Comparison of ENCODE assay signal across 10 cellular contexts in genomic region chr13:49113526-49114286, GRCh38.
DNase-seq lines count a peak whose midpoint lies in the region; ATAC-seq and TF ChIP-seq lines count a peak whose summit lies in the region.
"Had no signal": no experiment of that assay in that cellular context is flagged by ENCODE, and none has a peak within 500 bp of the region (broad histone marks: within the 10 kb centered on the region; RNA-seq: fewer than 3 reads in every experiment).

No MANE protein-coding gene starts in this region.

- no peak overlapping the region for H3K4me3 ChIP-seq in WERI-Rb-1 (ENCODE audit: low read depth, low read length)
- H3K4me3 ChIP-seq: BLaER1 had no signal

- no peak overlapping the region for H3K27ac ChIP-seq in WERI-Rb-1
- H3K27ac ChIP-seq: BLaER1 had no signal

- H3K4me3 Mint-ChIP-seq in activated CD4-positive, alpha-beta T cell treated with anti-CD3 and anti-CD28 coated beads, Interleukin-2, amount 10 ng/mL, durations not matched to agents 24 days and 14 days = peak overlapping the region; percentile 45
- H3K4me3 Mint-ChIP-seq in T-helper 17 cell = peak overlapping the region; percentile 39
- H3K4me3 Mint-ChIP-seq in stimulated activated effector memory CD8-positive, alpha-beta T cell treated with anti-CD3 and anti-CD28 coated beads, Interleukin-12 subunit alpha, Interleukin-12 subunit beta, amount 100 ng/mL, for 72 hours = peak overlapping the region; percentile 28

- ATAC-seq in T-helper 17 cell (no peak), HG03432 (IDR thresholded peaks at IDR 0.05; ENCODE audit: unreplicated experiment) (no peak)
- ATAC-seq in stimulated activated effector memory CD8-positive, alpha-beta T cell treated with anti-CD3 and anti-CD28 coated beads, Interleukin-12 subunit alpha, Interleukin-12 subunit beta, amount 100 ng/mL, for 72 hours = no peak

- no peak for TF ChIP-seq CTCF in WERI-Rb-1 (IDR thresholded peaks at IDR 0.05; ENCODE audit: low read depth, low read length)

- intact Hi-C loops in activated CD4-positive, alpha-beta T cell treated with anti-CD3 and anti-CD28 coated beads, Interleukin-2, amount 10 ng/mL, durations not matched to agents 24 days and 14 days (cut with micrococcal nuclease) = loop anchor here (5.0 kb wide), 3 partner anchors 231 to 384 kb away; partner anchors contain the start of gene PHF11

- H3K27me3 Mint-ChIP-seq in activated CD4-positive, alpha-beta T cell treated with anti-CD3 and anti-CD28 coated beads, Interleukin-2, amount 10 ng/mL, durations not matched to agents 24 days and 14 days = no peaks in the 10 kb centered on the region
- no peaks in the 10 kb centered on the region for H3K27me3 Mint-ChIP-seq in T-helper 17 cell

- no peaks in the 10 kb centered on the region for H3K27me3 ChIP-seq in WERI-Rb-1 (ENCODE audit: insufficient read depth, low read depth, severe bottlenecking)
- H3K27me3 ChIP-seq: BLaER1 had no signal

- H3K27ac Mint-ChIP-seq in activated CD4-positive, alpha-beta T cell treated with anti-CD3 and anti-CD28 coated beads, Interleukin-2, amount 10 ng/mL, durations not matched to agents 24 days and 14 days = peak overlapping the region; percentile 34
- peak overlapping the region; percentile 77 for H3K27ac Mint-ChIP-seq in T-helper 17 cell
- H3K27ac Mint-ChIP-seq in stimulated activated effector memory CD8-positive, alpha-beta T cell treated with anti-CD3 and anti-CD28 coated beads, Interleukin-12 subunit alpha, Interleukin-12 subunit beta, amount 100 ng/mL, for 72 hours = peak overlapping the region; percentile 60

- DNase-seq in activated CD4-positive, alpha-beta T cell treated with anti-CD3 and anti-CD28 coated beads, Interleukin-2, amount 10 ng/mL, durations not matched to agents 24 days and 14 days = no peak
- DNase-seq in activated CD4-positive, alpha-beta T cell treated with anti-CD3 and anti-CD28 coated beads, Interleukin-2, amount 50 U/mL, for 48 hours = no peak
- DNase-seq in T-helper 17 cell (no peak), fibroblast of the conjunctiva (ENCODE audit: low read depth) (peak; percentile 27), HuH-7 (ENCODE audit: low spot score) (no peak), WERI-Rb-1 (no peak)
- DNase-seq in stimulated activated effector memory CD8-positive, alpha-beta T cell treated with anti-CD3 and anti-CD28 coated beads, Interleukin-12 subunit alpha, Interleukin-12 subunit beta, amount 100 ng/mL, for 72 hours (ENCODE audit: low spot score in 2 of 2) = no peak
- DNase-seq: activated CD8-positive, alpha-beta memory T cell treated with anti-CD3 and anti-CD28 coated beads, Interleukin-2, amount 50 U/mL, for 4 hours had no signal

- peaks cover 3% of the 10 kb centered on the region for H3K9me3 Mint-ChIP-seq in activated CD4-positive, alpha-beta T cell treated with anti-CD3 and anti-CD28 coated beads, Interleukin-2, amount 10 ng/mL, durations not matched to agents 24 days and 14 days
- H3K9me3 Mint-ChIP-seq in stimulated activated effector memory CD8-positive, alpha-beta T cell treated with anti-CD3 and anti-CD28 coated beads, Interleukin-12 subunit alpha, Interleukin-12 subunit beta, amount 100 ng/mL, for 72 hours = no peaks in the 10 kb centered on the region

- H3K4me1 Mint-ChIP-seq in activated CD4-positive, alpha-beta T cell treated with anti-CD3 and anti-CD28 coated beads, Interleukin-2, amount 10 ng/mL, durations not matched to agents 24 days and 14 days = peaks cover 23% of the 10 kb centered on the region
- H3K4me1 Mint-ChIP-seq in T-helper 17 cell = peaks cover 19% of the 10 kb centered on the region
- H3K4me1 Mint-ChIP-seq in stimulated activated effector memory CD8-positive, alpha-beta T cell treated with anti-CD3 and anti-CD28 coated beads, Interleukin-12 subunit alpha, Interleukin-12 subunit beta, amount 100 ng/mL, for 72 hours = peaks cover 16% of the 10 kb centered on the region

- no peaks in the 10 kb centered on the region for H3K36me3 ChIP-seq in WERI-Rb-1

- H3K36me3 Mint-ChIP-seq in activated CD4-positive, alpha-beta T cell treated with anti-CD3 and anti-CD28 coated beads, Interleukin-2, amount 10 ng/mL, durations not matched to agents 24 days and 14 days (ENCODE audit: low read depth) = peaks cover 31% of the 10 kb centered on the region
- peaks cover 8% of the 10 kb centered on the region for H3K36me3 Mint-ChIP-seq in T-helper 17 cell (ENCODE audit: low read depth)
- peaks cover 51% of the 10 kb centered on the region for H3K36me3 Mint-ChIP-seq in stimulated activated effector memory CD8-positive, alpha-beta T cell treated with anti-CD3 and anti-CD28 coated beads, Interleukin-12 subunit alpha, Interleukin-12 subunit beta, amount 100 ng/mL, for 72 hours

- H3K9me3 ChIP-seq in T-helper 17 cell (ENCODE audit: control insufficient read depth, low read length, poor library complexity, severe bottlenecking) (no peaks in the 10 kb centered on the region), WERI-Rb-1 (ENCODE audit: severe bottlenecking) (no peaks in the 10 kb centered on the region)
